21 cellular contexts compared by ENCODE assay signal in the genomic region with DNA sequence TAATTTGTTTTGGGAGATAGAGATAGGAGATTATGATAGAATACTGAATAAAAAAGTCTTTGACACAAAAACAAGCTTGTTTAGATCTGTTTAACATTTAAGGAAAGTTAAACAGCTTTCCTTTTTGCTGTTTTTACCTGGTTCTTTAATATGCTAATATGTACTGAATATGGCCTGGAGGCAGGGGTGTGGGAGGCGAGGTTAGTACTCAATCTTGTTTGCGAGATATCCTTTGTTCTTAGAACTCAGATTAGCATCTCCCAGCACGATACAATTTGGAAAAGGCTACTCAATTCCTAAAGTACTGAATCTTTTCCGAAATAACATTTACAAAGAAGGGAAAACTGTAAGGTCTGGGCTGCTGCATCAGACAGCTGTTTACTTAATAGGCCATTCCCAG. TPM values are rescaled to one million over a fixed set of nuclear protein-coding genes. Genes with fewer than 3 reads are reported as not detected.
DNase-seq lines count a peak whose midpoint lies in the region; ATAC-seq and TF ChIP-seq lines count a peak whose summit lies in the region.
"Had no signal": no experiment of that assay in that cellular context is flagged by ENCODE, and none has a peak within 500 bp of the region (broad histone marks: within the 10 kb centered on the region; RNA-seq: fewer than 3 reads in every experiment).

No MANE protein-coding gene starts in this region.

- H3K4me3 Mint-ChIP-seq in WTC11 = peak overlapping the region; percentile 31; the same call in 1 of the 2 replicates
- H3K4me3 Mint-ChIP-seq: CD4-positive, CD25-positive, alpha-beta regulatory T cell; IgD-negative memory B cell had no signal

- in situ Hi-C loops in HAP-1 (cut with MboI; ENCODE audit: low sequenced_read_pairs) = no loop called here

- H3K9me3 Mint-ChIP-seq in WTC11 = peaks cover 8% of the 10 kb centered on the region

- H3K4me1 Mint-ChIP-seq in WTC11 = peaks cover 45% of the 10 kb centered on the region
- H3K4me1 Mint-ChIP-seq: CD4-positive, CD25-positive, alpha-beta regulatory T cell; IgD-negative memory B cell had no signal

- H3K36me3 ChIP-seq in HAP-1 (replicated peaks) (no peaks in the 10 kb centered on the region), iPS-18a (ENCODE audit: control insufficient read depth, low read depth, low read length) (no peaks in the 10 kb centered on the region), psoas muscle (ENCODE audit: insufficient read depth in 1 of 2, low read depth in 1 of 2) (no peaks in the 10 kb centered on the region)
- H3K36me3 ChIP-seq: Peyer's patch had no signal

- H3K4me1 ChIP-seq in HAP-1 = peaks cover 9% of the 10 kb centered on the region
- H3K4me1 ChIP-seq in iPS-18a (ENCODE audit: control insufficient read depth, low read depth, low read length) = peaks cover 23% of the 10 kb centered on the region
- H3K4me1 ChIP-seq in psoas muscle = no peaks in the 10 kb centered on the region
- H3K4me1 ChIP-seq: Peyer's patch had no signal

- H3K27ac ChIP-seq in iPS-18a (ENCODE audit: low read length) (no peak overlapping the region), psoas muscle (no peak overlapping the region)
- H3K27ac ChIP-seq: Peyer's patch had no signal

- CTCF ChIA-PET in WTC11 (lab: Charles Lee) = no interaction called here

- intact Hi-C loops in psoas muscle (cut with DNase I) = no loop called here

- TF ChIP-seq CTCF in WTC11 (IDR thresholded peaks at IDR 0.05) (no peak), psoas muscle (IDR thresholded peaks at IDR 0.05) (no peak), foreskin fibroblast (IDR thresholded peaks at IDR 0.05; ENCODE audit: low read depth, low read length) (no peak)

- peaks cover 39% of the 10 kb centered on the region for H3K27me3 Mint-ChIP-seq in WTC11 (ENCODE audit: low read depth)

- H3K27me3 ChIP-seq in HAP-1 (ENCODE audit: low read depth) (peaks cover 33% of the 10 kb centered on the region), iPS-18a (ENCODE audit: control insufficient read depth, insufficient read depth, low read length) (no peaks in the 10 kb centered on the region), psoas muscle (ENCODE audit: insufficient read depth in 3 of 3, low read length in 2 of 3) (no peaks in the 10 kb centered on the region)
- H3K27me3 ChIP-seq: Peyer's patch had no signal

- 81 to 82% (median 82%) methylated on average over 4 of the region's 4 CpGs for WGBS in psoas muscle, 3 donors

- ATAC-seq in WTC11 = peak; percentile 83
- no peak for ATAC-seq in psoas muscle
- ATAC-seq: HCT116 had no signal

- no peaks in the 10 kb centered on the region for H3K36me3 Mint-ChIP-seq in WTC11
- H3K36me3 Mint-ChIP-seq: CD4-positive, CD25-positive, alpha-beta regulatory T cell; IgD-negative memory B cell had no signal

- H3K9ac ChIP-seq in iPS-18a (ENCODE audit: low read length) = no peak overlapping the region

- POLR2A ChIA-PET in WTC11 (lab: Charles Lee) = interaction anchor here (0.6 kb wide), 1 partner anchor 53 kb away, joined by 4 read pairs; no protein-coding TSS in a partner anchor

- peak overlapping the region; percentile 64; the same call in 1 of the 2 replicates for H3K27ac Mint-ChIP-seq in WTC11
- H3K27ac Mint-ChIP-seq: CD4-positive, CD25-positive, alpha-beta regulatory T cell; IgD-negative memory B cell had no signal

- H3K4me3 ChIP-seq in HAP-1 (no peak overlapping the region), iPS-18a (ENCODE audit: low read length) (peak overlapping the region; percentile 26), psoas muscle (no peak overlapping the region), foreskin fibroblast (ENCODE audit: low read depth in 1 of 2, low read length in 2 of 2) (no peak overlapping the region)
- H3K4me3 ChIP-seq: Peyer's patch had no signal

- H3K9me3 ChIP-seq in HAP-1 (no peaks in the 10 kb centered on the region), iPS-18a (ENCODE audit: control insufficient read depth, low read depth, low read length) (no peaks in the 10 kb centered on the region), psoas muscle (no peaks in the 10 kb centered on the region)
- H3K9me3 ChIP-seq: Caco-2, Peyer's patch had no signal

- DNase-seq in HAP-1 (ENCODE audit: low spot score in 2 of 2) = peak; percentile 75 to 87
- DNase-seq in WTC11 (ENCODE audit: low spot score) = peak; percentile 32
- no peak for DNase-seq in psoas muscle
- DNase-seq in foreskin fibroblast = no peak
- DNase-seq in central memory CD4-positive, alpha-beta T cell = no peak
- no peak for DNase-seq in DMS53 treated with DMSO at 0.1 percent for 48 hours (lab: John Stamatoyannopoulos, UW; ENCODE audit: unreplicated experiment)
- DNase-seq: Caco-2; CD4-positive, CD25-positive, alpha-beta regulatory T cell; DMS 273 treated with DMSO at 0.1 percent for 48 hours; DND-41; NCI-H1694; NCI-H2081 treated with DMSO at 0.1 percent for 48 hours; NCI-H2171 treated with DMSO at 0.1 percent for 48 hours; NCI-H524 treated with DMSO at 0.1 percent for 48 hours; NCI-H82; Peyer's patch had no signal

TF ChIP-seq in WTC11, 78 proteins besides CTCF, POLR2A, EP300 and RAD21:
- TF ChIP-seq TEAD1 (CRISPR knock-in tag; IDR thresholded peaks at IDR 0.05) = no peak
- TF ChIP-seq, protein P1, sequence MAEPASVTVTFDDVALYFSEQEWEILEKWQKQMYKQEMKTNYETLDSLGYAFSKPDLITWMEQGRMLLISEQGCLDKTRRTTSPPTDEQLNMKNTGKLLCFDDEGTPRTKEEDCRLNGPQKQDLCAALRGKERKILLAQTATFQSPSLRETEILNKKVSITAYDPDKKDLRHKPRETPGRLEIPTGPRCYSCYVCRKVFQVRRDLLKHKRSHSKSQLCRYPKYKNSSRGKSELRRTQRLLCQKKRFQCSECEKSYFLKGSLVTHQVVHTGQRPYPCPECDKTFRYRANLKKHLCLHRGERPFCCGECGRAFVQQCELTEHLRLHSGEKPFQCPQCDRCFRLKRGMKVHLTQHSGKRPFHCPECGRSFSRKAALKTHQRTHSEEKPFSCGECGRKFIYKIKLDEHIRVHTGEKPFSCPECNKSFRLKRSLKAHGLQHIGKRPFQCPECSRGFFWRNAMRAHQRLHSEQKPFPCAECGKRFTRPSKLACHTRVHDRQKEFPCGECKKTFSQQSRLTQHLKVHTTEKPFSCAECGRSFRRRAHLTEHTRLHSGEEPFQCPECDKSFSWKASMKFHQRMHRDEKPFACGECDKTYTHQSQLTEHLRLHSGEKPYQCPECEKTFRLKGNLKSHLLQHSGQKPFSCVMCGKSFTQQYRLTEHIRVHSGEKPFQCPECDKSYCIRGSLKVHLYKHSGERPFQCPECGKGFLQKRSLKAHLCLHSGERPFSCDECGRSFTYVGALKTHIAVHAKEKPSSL (CRISPR knock-in tag; conservative IDR thresholded peaks at IDR 0.05) = no peak
- TF ChIP-seq, protein P2, sequence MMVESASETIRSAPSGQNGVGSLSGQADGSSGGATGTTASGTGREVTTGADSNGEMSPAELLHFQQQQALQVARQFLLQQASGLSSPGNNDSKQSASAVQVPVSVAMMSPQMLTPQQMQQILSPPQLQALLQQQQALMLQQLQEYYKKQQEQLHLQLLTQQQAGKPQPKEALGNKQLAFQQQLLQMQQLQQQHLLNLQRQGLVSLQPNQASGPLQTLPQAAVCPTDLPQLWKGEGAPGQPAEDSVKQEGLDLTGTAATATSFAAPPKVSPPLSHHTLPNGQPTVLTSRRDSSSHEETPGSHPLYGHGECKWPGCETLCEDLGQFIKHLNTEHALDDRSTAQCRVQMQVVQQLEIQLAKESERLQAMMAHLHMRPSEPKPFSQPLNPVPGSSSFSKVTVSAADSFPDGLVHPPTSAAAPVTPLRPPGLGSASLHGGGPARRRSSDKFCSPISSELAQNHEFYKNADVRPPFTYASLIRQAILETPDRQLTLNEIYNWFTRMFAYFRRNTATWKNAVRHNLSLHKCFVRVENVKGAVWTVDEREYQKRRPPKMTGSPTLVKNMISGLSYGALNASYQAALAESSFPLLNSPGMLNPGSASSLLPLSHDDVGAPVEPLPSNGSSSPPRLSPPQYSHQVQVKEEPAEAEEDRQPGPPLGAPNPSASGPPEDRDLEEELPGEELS (CRISPR knock-in tag; IDR thresholded peaks at IDR 0.05) = peak; percentile 75; the same call in 1 of the 2 replicates

RNA-seq across cellular contexts. Expression of a gene that starts 40.8 kb away (rescaled TPM):
- total RNA-seq in WTC11 (2021) (8.1 to 8.7 TPM (median 8.3 TPM) in 3 replicates), psoas muscle (10 to 100 TPM in 1 of 4 donors, 1 to 10 TPM in 3; 8.7 to 22.9 (median 9.6) TPM)
- polyA plus RNA-seq in psoas muscle = 10 to 100 TPM in 1 of 3 donors, 1 to 10 TPM in 2; 7.6 to 14.9 (median 8.9) TPM
- total RNA-seq: G401 had no signal
- polyA plus RNA-seq: BJ, IgD-negative memory B cell had no signal

Comparison
In these comparisons a context has a peak if more than half of its experiments do, and no peak if none do; other contexts are left out.
1. DNase-seq: peak in HAP-1 (2 of 2) and WTC11 (single experiment); none in psoas muscle (0 of 2), foreskin fibroblast (0 of 2), central memory CD4-positive, alpha-beta T cell (single experiment) and DMS53 treated with DMSO at 0.1 percent for 48 hours (single experiment).